8 cellular contexts compared by ENCODE assay signal in genomic region chr12:56333679-56334489, GRCh38. TPM values are rescaled to one million over a fixed set of nuclear protein-coding genes. Genes with fewer than 3 reads are reported as not detected.
DNase-seq lines count a peak whose midpoint lies in the region; ATAC-seq, FAIRE-seq and TF ChIP-seq lines count a peak whose summit lies in the region.

Gene PAN2 (minus strand): TSS chr12:56334000. CDS start chr12:56333094, 906 bp downstream.

- no peaks in the 10 kb centered on the region for H3K27me3 ChIP-seq in heart right ventricle
- H3K27me3 ChIP-seq in upper lobe of left lung: no peaks in the 10 kb centered on the region

- peak; percentile 80 for FAIRE-seq in GM12891 (lab: Jason Lieb, UNC)

- H3K27ac ChIP-seq in adipose tissue (ENCODE audit: low read depth, low read length) (peak within 1 kb of the TSS; percentile 94), heart right ventricle (peak within 1 kb of the TSS; percentile 84 to 97 (median 94)), upper lobe of left lung (peak within 1 kb of the TSS; percentile 93 to 98 (median 96))

- CTCF ChIA-PET in T-cell (lab: Charles Lee): interaction anchor here (0.6 to 2.5 kb wide), 8 partner anchors 18 to 182 kb away, joined by 3 to 19 read pairs (median 4); partner anchors contain the start of genes CNPY2 (in 1 of the 2), RNF41 (in 1 of the 2), SMARCC2 (in 1 of the 2) and STAT2 (in 1 of the 2)

- peak within 1 kb of the TSS; percentile 100 for H3K27ac Mint-ChIP-seq in T-cell

- H3K4me3 Mint-ChIP-seq in T-cell: peak within 1 kb of the TSS; percentile 85 to 97 (median 92)

- no peaks in the 10 kb centered on the region for H3K9me3 ChIP-seq in heart right ventricle
- H3K9me3 ChIP-seq in upper lobe of left lung: no peaks in the 10 kb centered on the region

- H3K4me3 ChIP-seq in heart right ventricle: peak within 1 kb of the TSS; percentile 52 to 73 (median 61)
- peak within 1 kb of the TSS; percentile 60 to 69 (median 62) for H3K4me3 ChIP-seq in upper lobe of left lung

- H3K36me3 Mint-ChIP-seq in T-cell: peaks cover 6% of the 10 kb centered on the region

- H3K4me1 Mint-ChIP-seq in T-cell: peaks cover 43 to 53% (median 47%) of the 10 kb centered on the region in 3 donors

- POLR2A ChIA-PET in T-cell (lab: Charles Lee): interaction anchor here (0.5 to 1.8 kb wide), 6 partner anchors 26 to 587 kb away, joined by 3 to 10 read pairs (median 4); partner anchors contain the start of genes STAT2 (in 2 of the 2) and RAB5B (in 1 of the 2)

- H3K4me1 ChIP-seq in heart right ventricle (peaks cover 6 to 35% (median 15%) of the 10 kb centered on the region in 9 donors), upper lobe of left lung (peaks cover 17 to 22% (median 17%) of the 10 kb centered on the region in 4 donors)

- H3K36me3 ChIP-seq in heart right ventricle (peaks cover 0 to 12% (median 0%) of the 10 kb centered on the region in 9 donors), upper lobe of left lung (no peaks in the 10 kb centered on the region)

- no peaks in the 10 kb centered on the region for H3K27me3 Mint-ChIP-seq in T-cell

- TF ChIP-seq CTCF in heart right ventricle (IDR thresholded peaks at IDR 0.05) (peak in 8 of 9 donors; percentile 29 to 74 (median 52)), upper lobe of left lung (IDR thresholded peaks at IDR 0.05) (peak in 5 of 6 experiments; percentile 14 to 66 (median 49))

- TF ChIP-seq POLR2A in GM12891 (IDR thresholded peaks at IDR 0.05; ENCODE audit: low read depth, low read length) (peak; percentile 86), upper lobe of left lung (IDR thresholded peaks at IDR 0.05) (peak; percentile 60 to 85 (median 72))

- DNase-seq in GM12891 (ENCODE audit: insufficient read length, low spot score) (peak; percentile 94), NCI-H1436 treated with DMSO at 0.1 percent for 48 hours (lab: John Stamatoyannopoulos, UW) (peak; percentile 83), T-cell (peak; percentile 77 to 96 (median 93)), heart right ventricle (peak; percentile 93 to 97), posterior cingulate gyrus (peak; percentile 90 to 99 (median 94)), upper lobe of left lung (peak; percentile 93 to 96)

- intact Hi-C loops in heart right ventricle (cut with DNase I) (loop anchor here in 4 of 10 donors (2.0 to 10.0 kb wide), 3 partner anchors 27 to 261 kb away; partner anchors contain the start of genes SPRYD4 (in 4 of the 4) and STAT2 (in 1 of the 4)), posterior cingulate gyrus (cut with DNase I) (loop anchor here (1.0 kb wide), 1 partner anchor 130 kb away; no protein-coding TSS in a partner anchor)

- ATAC-seq in HG02852 (IDR thresholded peaks at IDR 0.05; ENCODE audit: unreplicated experiment) (peak; percentile 89), T-cell (replicated peaks in 1 of 4) (peak; percentile 84 to 85 (median 85)), heart right ventricle (peak; percentile 98 to 99 (median 99)), upper lobe of left lung (ENCODE audit: low FRiP score in 2 of 2) (peak; percentile 99)

- H3K9me3 Mint-ChIP-seq in T-cell: no peaks in the 10 kb centered on the region

- peak in 1 of 4 donors; percentile 34 for TF ChIP-seq EP300 in upper lobe of left lung (IDR thresholded peaks at IDR 0.05)

- WGBS in adipose tissue, 3 donors: 0 to 1% (median 0%) methylated on average over 45 of the region's 45 CpGs
- WGBS in heart right ventricle, 2 donors: 0 to 1% methylated on average over 45 of the region's 45 CpGs
- WGBS in upper lobe of left lung, 2 donors: 1% methylated on average over 36 to 45 of the region's 45 CpGs

TF ChIP-seq in GM12891, 5 proteins besides CTCF, POLR2A, EP300 and RAD21:
- TF ChIP-seq PAX5 (IDR thresholded peaks at IDR 0.05; ENCODE audit: insufficient read depth, low read length, severe bottlenecking) (no peak), TAF1 (IDR thresholded peaks at IDR 0.05; ENCODE audit: low read depth, low read length) (peak; percentile 83), POU2F2 (IDR thresholded peaks at IDR 0.05; ENCODE audit: low read depth, low read length) (peak; percentile 63; the same call in 1 of the 2 replicates), POLR2AphosphoS5 (IDR thresholded peaks at IDR 0.05; ENCODE audit: low read depth, low read length) (peak; percentile 85), SPI1 (IDR thresholded peaks at IDR 0.05; ENCODE audit: low read depth, low read length) (peak; percentile 15; the same call in 1 of the 2 replicates)

RNA-seq across cellular contexts. Expression of gene PAN2, which starts in this region (rescaled TPM):
- 35.9 TPM for polyA plus RNA-seq in GM12891 (2012; ENCODE audit: low read depth, missing spikeins)
- total RNA-seq in T-cell: 100 to 1,000 TPM; 126 to 187 (median 164) TPM
- polyA plus RNA-seq in adipose tissue: 10 to 100 TPM; 16.8 to 33.7 (median 29.8) TPM
- 10 to 100 TPM; 23.6 to 64.4 (median 38.1) TPM for total RNA-seq in heart right ventricle
- polyA plus RNA-seq in heart right ventricle: 10 to 100 TPM; 20.6 to 85.3 TPM
- total RNA-seq in upper lobe of left lung: 100 to 1,000 TPM in 1 of 6 donors, 10 to 100 TPM in 5; 19.5 to 227 (median 74.4) TPM

Comparison
In these comparisons a context has a peak if more than half of its experiments do, and no peak if none do; other contexts are left out.
1. Peak in every context shown above with its lines: DNase-seq, ATAC-seq, H3K4me3 ChIP-seq and H3K27ac ChIP-seq.